ENCODE assay signal across 1 cellular context in genomic region chr10:124655191-124656112, GRCh38.
TF ChIP-seq lines count a peak whose summit lies in the region.

No MANE protein-coding gene starts in this region.

TF ChIP-seq in H1, 55 proteins besides CTCF, POLR2A, EP300 and RAD21 (continued from another document):
- TF ChIP-seq BRCA1 (IDR thresholded peaks at IDR 0.05; ENCODE audit: low read depth, low read length) (no peak), SP1 (IDR thresholded peaks at IDR 0.05; ENCODE audit: low read depth, low read length) (no peak), CHD1 (IDR thresholded peaks at IDR 0.05; ENCODE audit: low read depth, low read length) (no peak), SIN3A (conservative IDR thresholded peaks at IDR 0.05 in 1 of 2, IDR thresholded peaks at IDR 0.05 in 1 of 2; ENCODE audit: low read depth in 1 of 2, low read length in 2 of 2) (no peak), SP2 (IDR thresholded peaks at IDR 0.05; ENCODE audit: low read length) (no peak), TAF7 (optimal IDR thresholded peaks at IDR 0.05; ENCODE audit: borderline replicate concordance, low read depth, low read length) (no peak), ZNF274 (IDR thresholded peaks at IDR 0.05; ENCODE audit: borderline replicate concordance, extremely low read depth, low read length) (no peak), SRF (IDR thresholded peaks at IDR 0.05; ENCODE audit: low read depth, low read length) (no peak)
- TF ChIP-seq, protein P1, sequence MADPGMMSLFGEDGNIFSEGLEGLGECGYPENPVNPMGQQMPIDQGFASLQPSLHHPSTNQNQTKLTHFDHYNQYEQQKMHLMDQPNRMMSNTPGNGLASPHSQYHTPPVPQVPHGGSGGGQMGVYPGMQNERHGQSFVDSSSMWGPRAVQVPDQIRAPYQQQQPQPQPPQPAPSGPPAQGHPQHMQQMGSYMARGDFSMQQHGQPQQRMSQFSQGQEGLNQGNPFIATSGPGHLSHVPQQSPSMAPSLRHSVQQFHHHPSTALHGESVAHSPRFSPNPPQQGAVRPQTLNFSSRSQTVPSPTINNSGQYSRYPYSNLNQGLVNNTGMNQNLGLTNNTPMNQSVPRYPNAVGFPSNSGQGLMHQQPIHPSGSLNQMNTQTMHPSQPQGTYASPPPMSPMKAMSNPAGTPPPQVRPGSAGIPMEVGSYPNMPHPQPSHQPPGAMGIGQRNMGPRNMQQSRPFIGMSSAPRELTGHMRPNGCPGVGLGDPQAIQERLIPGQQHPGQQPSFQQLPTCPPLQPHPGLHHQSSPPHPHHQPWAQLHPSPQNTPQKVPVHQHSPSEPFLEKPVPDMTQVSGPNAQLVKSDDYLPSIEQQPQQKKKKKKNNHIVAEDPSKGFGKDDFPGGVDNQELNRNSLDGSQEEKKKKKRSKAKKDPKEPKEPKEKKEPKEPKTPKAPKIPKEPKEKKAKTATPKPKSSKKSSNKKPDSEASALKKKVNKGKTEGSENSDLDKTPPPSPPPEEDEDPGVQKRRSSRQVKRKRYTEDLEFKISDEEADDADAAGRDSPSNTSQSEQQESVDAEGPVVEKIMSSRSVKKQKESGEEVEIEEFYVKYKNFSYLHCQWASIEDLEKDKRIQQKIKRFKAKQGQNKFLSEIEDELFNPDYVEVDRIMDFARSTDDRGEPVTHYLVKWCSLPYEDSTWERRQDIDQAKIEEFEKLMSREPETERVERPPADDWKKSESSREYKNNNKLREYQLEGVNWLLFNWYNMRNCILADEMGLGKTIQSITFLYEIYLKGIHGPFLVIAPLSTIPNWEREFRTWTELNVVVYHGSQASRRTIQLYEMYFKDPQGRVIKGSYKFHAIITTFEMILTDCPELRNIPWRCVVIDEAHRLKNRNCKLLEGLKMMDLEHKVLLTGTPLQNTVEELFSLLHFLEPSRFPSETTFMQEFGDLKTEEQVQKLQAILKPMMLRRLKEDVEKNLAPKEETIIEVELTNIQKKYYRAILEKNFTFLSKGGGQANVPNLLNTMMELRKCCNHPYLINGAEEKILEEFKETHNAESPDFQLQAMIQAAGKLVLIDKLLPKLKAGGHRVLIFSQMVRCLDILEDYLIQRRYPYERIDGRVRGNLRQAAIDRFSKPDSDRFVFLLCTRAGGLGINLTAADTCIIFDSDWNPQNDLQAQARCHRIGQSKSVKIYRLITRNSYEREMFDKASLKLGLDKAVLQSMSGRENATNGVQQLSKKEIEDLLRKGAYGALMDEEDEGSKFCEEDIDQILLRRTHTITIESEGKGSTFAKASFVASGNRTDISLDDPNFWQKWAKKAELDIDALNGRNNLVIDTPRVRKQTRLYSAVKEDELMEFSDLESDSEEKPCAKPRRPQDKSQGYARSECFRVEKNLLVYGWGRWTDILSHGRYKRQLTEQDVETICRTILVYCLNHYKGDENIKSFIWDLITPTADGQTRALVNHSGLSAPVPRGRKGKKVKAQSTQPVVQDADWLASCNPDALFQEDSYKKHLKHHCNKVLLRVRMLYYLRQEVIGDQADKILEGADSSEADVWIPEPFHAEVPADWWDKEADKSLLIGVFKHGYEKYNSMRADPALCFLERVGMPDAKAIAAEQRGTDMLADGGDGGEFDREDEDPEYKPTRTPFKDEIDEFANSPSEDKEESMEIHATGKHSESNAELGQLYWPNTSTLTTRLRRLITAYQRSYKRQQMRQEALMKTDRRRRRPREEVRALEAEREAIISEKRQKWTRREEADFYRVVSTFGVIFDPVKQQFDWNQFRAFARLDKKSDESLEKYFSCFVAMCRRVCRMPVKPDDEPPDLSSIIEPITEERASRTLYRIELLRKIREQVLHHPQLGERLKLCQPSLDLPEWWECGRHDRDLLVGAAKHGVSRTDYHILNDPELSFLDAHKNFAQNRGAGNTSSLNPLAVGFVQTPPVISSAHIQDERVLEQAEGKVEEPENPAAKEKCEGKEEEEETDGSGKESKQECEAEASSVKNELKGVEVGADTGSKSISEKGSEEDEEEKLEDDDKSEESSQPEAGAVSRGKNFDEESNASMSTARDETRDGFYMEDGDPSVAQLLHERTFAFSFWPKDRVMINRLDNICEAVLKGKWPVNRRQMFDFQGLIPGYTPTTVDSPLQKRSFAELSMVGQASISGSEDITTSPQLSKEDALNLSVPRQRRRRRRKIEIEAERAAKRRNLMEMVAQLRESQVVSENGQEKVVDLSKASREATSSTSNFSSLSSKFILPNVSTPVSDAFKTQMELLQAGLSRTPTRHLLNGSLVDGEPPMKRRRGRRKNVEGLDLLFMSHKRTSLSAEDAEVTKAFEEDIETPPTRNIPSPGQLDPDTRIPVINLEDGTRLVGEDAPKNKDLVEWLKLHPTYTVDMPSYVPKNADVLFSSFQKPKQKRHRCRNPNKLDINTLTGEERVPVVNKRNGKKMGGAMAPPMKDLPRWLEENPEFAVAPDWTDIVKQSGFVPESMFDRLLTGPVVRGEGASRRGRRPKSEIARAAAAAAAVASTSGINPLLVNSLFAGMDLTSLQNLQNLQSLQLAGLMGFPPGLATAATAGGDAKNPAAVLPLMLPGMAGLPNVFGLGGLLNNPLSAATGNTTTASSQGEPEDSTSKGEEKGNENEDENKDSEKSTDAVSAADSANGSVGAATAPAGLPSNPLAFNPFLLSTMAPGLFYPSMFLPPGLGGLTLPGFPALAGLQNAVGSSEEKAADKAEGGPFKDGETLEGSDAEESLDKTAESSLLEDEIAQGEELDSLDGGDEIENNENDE (IDR thresholded peaks at IDR 0.05; ENCODE audit: insufficient replicate concordance, low read length) = no peak
